Comparison of ENCODE assay signal across 20 cellular contexts in the genomic region with DNA sequence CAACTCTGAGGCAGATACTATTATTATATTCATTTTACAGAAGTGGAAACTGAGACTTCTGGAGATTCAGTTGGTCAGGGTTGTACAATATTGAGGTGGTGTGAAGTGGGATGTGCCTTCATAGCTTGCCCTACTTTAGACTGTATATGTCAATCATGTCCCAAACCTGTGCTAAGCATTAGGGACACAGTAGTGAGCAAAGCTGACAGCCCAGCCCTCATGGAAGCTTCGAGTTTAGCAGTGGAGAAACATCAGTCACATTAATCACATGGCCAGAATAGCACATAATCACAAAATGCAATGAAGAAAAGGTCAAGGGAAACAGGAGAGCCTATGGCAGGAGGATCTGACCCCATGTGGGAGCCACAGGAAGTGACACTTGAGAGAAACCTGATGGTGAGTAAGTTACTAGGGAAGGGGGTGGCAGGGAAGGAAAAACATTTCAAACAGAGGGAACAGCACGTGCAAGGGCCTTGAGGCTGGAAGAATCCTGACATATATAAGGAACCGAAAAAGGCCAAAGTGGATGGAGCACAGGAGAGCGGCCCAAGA. TPM values are rescaled to one million over a fixed set of nuclear protein-coding genes. Genes with fewer than 3 reads are reported as not detected.
A peak's percentile ranks its signal among the peaks of the same experiment; 100 is the strongest.
DNase-seq lines count a peak whose midpoint lies in the region; ATAC-seq and TF ChIP-seq lines count a peak whose summit lies in the region.
"Had no signal": no experiment of that assay in that cellular context is flagged by ENCODE, and none has a peak within 500 bp of the region (broad histone marks: within the 10 kb centered on the region; RNA-seq: fewer than 3 reads in every experiment).

No MANE protein-coding gene starts in this region.

- no peaks in the 10 kb centered on the region for H3K36me3 Mint-ChIP-seq in activated naive CD8-positive, alpha-beta T cell treated with anti-CD3 and anti-CD28 coated beads, Interleukin-2, amount 50 U/mL, for 24 hours (ENCODE audit: low read depth)
- no peaks in the 10 kb centered on the region for H3K36me3 Mint-ChIP-seq in activated naive CD8-positive, alpha-beta T cell treated with anti-CD3 and anti-CD28 coated beads for 36 hours
- H3K36me3 Mint-ChIP-seq: CD4-positive, alpha-beta memory T cell; IgD-negative memory B cell had no signal

- H3K4me1 ChIP-seq in right cardiac atrium (ENCODE audit: control insufficient read depth, insufficient read depth, low read length) = no peaks in the 10 kb centered on the region
- H3K4me1 ChIP-seq: SJCRH30 had no signal

- no peak overlapping the region for H3K4me3 ChIP-seq in fibroblast of mammary gland (ENCODE audit: control insufficient read depth, low read depth, low read length)
- no peak overlapping the region for H3K4me3 ChIP-seq in right cardiac atrium (ENCODE audit: low read length)
- H3K4me3 ChIP-seq: MG63, SJCRH30 had no signal

- no peaks in the 10 kb centered on the region for H3K9me3 ChIP-seq in right cardiac atrium (ENCODE audit: control insufficient read depth, low read length)
- H3K9me3 ChIP-seq: MG63, SJCRH30 had no signal

- H3K27ac Mint-ChIP-seq in activated naive CD8-positive, alpha-beta T cell treated with anti-CD3 and anti-CD28 coated beads, Interleukin-2, amount 50 U/mL, for 24 hours = no peak overlapping the region
- no peak overlapping the region for H3K27ac Mint-ChIP-seq in activated naive CD8-positive, alpha-beta T cell treated with anti-CD3 and anti-CD28 coated beads for 36 hours
- H3K27ac Mint-ChIP-seq in stimulated activated naive CD8-positive, alpha-beta T cell treated with anti-CD3 and anti-CD28 coated beads, Interleukin-15, amount 100 ng/mL, for 72 hours = no peak overlapping the region
- H3K27ac Mint-ChIP-seq: CD4-positive, alpha-beta memory T cell had no signal

- peaks cover 12% of the 10 kb centered on the region for H3K27me3 Mint-ChIP-seq in activated naive CD8-positive, alpha-beta T cell treated with anti-CD3 and anti-CD28 coated beads, Interleukin-2, amount 50 U/mL, for 24 hours
- H3K27me3 Mint-ChIP-seq in activated naive CD8-positive, alpha-beta T cell treated with anti-CD3 and anti-CD28 coated beads for 36 hours = peaks cover 7% of the 10 kb centered on the region
- peaks cover 8% of the 10 kb centered on the region for H3K27me3 Mint-ChIP-seq in stimulated activated naive CD8-positive, alpha-beta T cell treated with anti-CD3 and anti-CD28 coated beads, Interleukin-15, amount 100 ng/mL, for 72 hours

- peaks cover 4% of the 10 kb centered on the region for H3K4me1 Mint-ChIP-seq in activated naive CD8-positive, alpha-beta T cell treated with anti-CD3 and anti-CD28 coated beads, Interleukin-2, amount 50 U/mL, for 24 hours
- peaks cover 3% of the 10 kb centered on the region for H3K4me1 Mint-ChIP-seq in activated naive CD8-positive, alpha-beta T cell treated with anti-CD3 and anti-CD28 coated beads for 36 hours
- H3K4me1 Mint-ChIP-seq in stimulated activated naive CD8-positive, alpha-beta T cell treated with anti-CD3 and anti-CD28 coated beads, Interleukin-15, amount 100 ng/mL, for 72 hours = peaks cover 6% of the 10 kb centered on the region
- H3K4me1 Mint-ChIP-seq: CD4-positive, alpha-beta memory T cell had no signal

- H3K9me3 Mint-ChIP-seq in activated naive CD8-positive, alpha-beta T cell treated with anti-CD3 and anti-CD28 coated beads, Interleukin-2, amount 50 U/mL, for 24 hours = no peaks in the 10 kb centered on the region
- no peaks in the 10 kb centered on the region for H3K9me3 Mint-ChIP-seq in activated naive CD8-positive, alpha-beta T cell treated with anti-CD3 and anti-CD28 coated beads for 36 hours
- no peaks in the 10 kb centered on the region for H3K9me3 Mint-ChIP-seq in stimulated activated naive CD8-positive, alpha-beta T cell treated with anti-CD3 and anti-CD28 coated beads, Interleukin-15, amount 100 ng/mL, for 72 hours
- H3K9me3 Mint-ChIP-seq: CD4-positive, alpha-beta memory T cell; IgD-negative memory B cell had no signal

- no peak overlapping the region for H3K27ac ChIP-seq in right cardiac atrium (ENCODE audit: low read length)
- H3K27ac ChIP-seq: SJCRH30 had no signal

- no peak for TF ChIP-seq CTCF in fibroblast of mammary gland (conservative IDR thresholded peaks at IDR 0.05; ENCODE audit: control insufficient read depth, insufficient read depth, low read depth, low read length)

- no peak overlapping the region for H3K4me3 Mint-ChIP-seq in activated naive CD8-positive, alpha-beta T cell treated with anti-CD3 and anti-CD28 coated beads, Interleukin-2, amount 50 U/mL, for 24 hours
- no peak overlapping the region for H3K4me3 Mint-ChIP-seq in activated naive CD8-positive, alpha-beta T cell treated with anti-CD3 and anti-CD28 coated beads for 36 hours
- no peak overlapping the region for H3K4me3 Mint-ChIP-seq in stimulated activated naive CD8-positive, alpha-beta T cell treated with anti-CD3 and anti-CD28 coated beads, Interleukin-15, amount 100 ng/mL, for 72 hours
- H3K4me3 Mint-ChIP-seq: CD4-positive, alpha-beta memory T cell; IgD-negative memory B cell had no signal

- no peaks in the 10 kb centered on the region for H3K27me3 ChIP-seq in right cardiac atrium (ENCODE audit: control insufficient read depth, insufficient read depth)
- H3K27me3 ChIP-seq: MG63, SJCRH30 had no signal

- intact Hi-C loops in right cardiac atrium (cut with DNase I) = no loop called here

- DNase-seq in activated naive CD8-positive, alpha-beta T cell treated with anti-CD3 and anti-CD28 coated beads, Interleukin-2, amount 50 U/mL, for 24 hours = no peak
- no peak for DNase-seq in activated naive CD8-positive, alpha-beta T cell treated with anti-CD3 and anti-CD28 coated beads for 36 hours
- DNase-seq in M059J (ENCODE audit: low read depth) (peak; percentile 21), fibroblast of mammary gland (ENCODE audit: low read depth) (peak; percentile 13), DMS79 treated with DMSO at 0.1 percent for 48 hours (lab: John Stamatoyannopoulos, UW) (no peak), right cardiac atrium (no peak)
- no peak for DNase-seq in stimulated activated naive CD8-positive, alpha-beta T cell treated with anti-CD3 and anti-CD28 coated beads, Interleukin-15, amount 100 ng/mL, for 72 hours
- no peak for DNase-seq in stimulated activated CD4-positive, alpha-beta T cell treated with anti-CD3 and anti-CD28 coated beads, Interleukin-4, amount 100 ng/mL, for 1 hour
- DNase-seq: CD4-positive, alpha-beta memory T cell; GDM1; Kasumi-1; MG63; NCI-H1092; NCI-H1436 treated with DMSO at 0.1 percent for 48 hours; NCI-H2029; NCI-H226; NCI-H510A treated with DMSO at 0.1 percent for 48 hours; NCI-H748 treated with DMSO at 0.1 percent for 48 hours; SJCRH30 had no signal

- WGBS in right cardiac atrium = 77% methylated on average over 4 of the region's 4 CpGs

- ATAC-seq in activated naive CD8-positive, alpha-beta T cell treated with anti-CD3 and anti-CD28 coated beads, Interleukin-2, amount 50 U/mL, for 24 hours = peak; percentile 80
- ATAC-seq in stimulated activated naive CD8-positive, alpha-beta T cell treated with anti-CD3 and anti-CD28 coated beads, Interleukin-15, amount 100 ng/mL, for 72 hours = peak; percentile 20
- ATAC-seq in right cardiac atrium = no peak

RNA-seq across cellular contexts. Expression of a gene that starts 20.5 kb away (rescaled TPM):
- 1 to 10 TPM in 1 of 2 experiments, under 1 TPM in 1; 0.56 to 1.1 TPM for total RNA-seq in activated naive CD8-positive, alpha-beta T cell treated with anti-CD3 and anti-CD28 coated beads for 36 hours
- total RNA-seq in M059J (2014; rRNA removed; shearing (Covaris generic)) = 3.6 and 9.8 TPM in 2 replicates
- 10 to 100 TPM; 11.9 to 19.5 (median 17.5) TPM for total RNA-seq in right cardiac atrium
- polyA plus RNA-seq in right cardiac atrium = 10.8 TPM

RNA-seq across cellular contexts. Expression of a gene that starts 33.7 kb away (rescaled TPM):
- total RNA-seq in activated naive CD8-positive, alpha-beta T cell treated with anti-CD3 and anti-CD28 coated beads for 36 hours = 1 to 10 TPM; 4.4 to 4.7 TPM
- 1.9 and 4.3 TPM in 2 replicates for total RNA-seq in M059J (2014; rRNA removed; shearing (Covaris generic))
- total RNA-seq in right cardiac atrium = 1 to 10 TPM; 5.2 to 6.0 (median 5.4) TPM
- polyA plus RNA-seq in right cardiac atrium = 2.4 TPM

Comparison
In these comparisons a context has a peak if more than half of its experiments do, and no peak if none do; other contexts are left out.
1. ATAC-seq: peak in activated naive CD8-positive, alpha-beta T cell treated with anti-CD3 and anti-CD28 coated beads, Interleukin-2, amount 50 U/mL, for 24 hours (single experiment) and stimulated activated naive CD8-positive, alpha-beta T cell treated with anti-CD3 and anti-CD28 coated beads, Interleukin-15, amount 100 ng/mL, for 72 hours (single experiment); none in right cardiac atrium (0 of 2).
2. DNase-seq: peak in M059J (single experiment) and fibroblast of mammary gland (single experiment); none in activated naive CD8-positive, alpha-beta T cell treated with anti-CD3 and anti-CD28 coated beads, Interleukin-2, amount 50 U/mL, for 24 hours (single experiment), activated naive CD8-positive, alpha-beta T cell treated with anti-CD3 and anti-CD28 coated beads for 36 hours (single experiment), stimulated activated naive CD8-positive, alpha-beta T cell treated with anti-CD3 and anti-CD28 coated beads, Interleukin-15, amount 100 ng/mL, for 72 hours (0 of 2), stimulated activated CD4-positive, alpha-beta T cell treated with anti-CD3 and anti-CD28 coated beads, Interleukin-4, amount 100 ng/mL, for 1 hour (single experiment), DMS79 treated with DMSO at 0.1 percent for 48 hours (single experiment) and right cardiac atrium (0 of 3).